ENCODE assay signal across 18 cellular contexts in the genomic region with DNA sequence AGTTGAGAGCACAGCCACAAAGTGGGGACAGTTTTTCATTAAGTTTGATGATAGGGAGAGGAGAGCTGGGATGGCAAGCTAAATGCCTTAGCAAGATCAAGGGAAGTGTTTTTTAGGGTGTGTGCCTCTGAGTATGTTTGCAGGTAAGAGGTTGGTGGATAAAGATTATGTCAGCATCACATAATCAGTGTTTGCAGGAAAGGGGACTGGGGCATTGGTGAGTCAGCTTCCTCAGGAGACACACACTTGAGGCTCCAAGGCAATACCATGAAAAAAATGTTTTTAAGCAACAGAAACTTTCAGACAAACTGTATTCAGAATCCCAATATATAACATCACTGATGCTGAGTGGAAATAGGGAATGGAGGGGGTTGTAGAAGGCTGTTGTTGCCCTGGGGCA. TPM values are rescaled to one million over a fixed set of nuclear protein-coding genes. Genes with fewer than 3 reads are reported as not detected.
DNase-seq lines count a peak whose midpoint lies in the region; ATAC-seq and TF ChIP-seq lines count a peak whose summit lies in the region.
"Had no signal": no experiment of that assay in that cellular context is flagged by ENCODE, and none has a peak within 500 bp of the region (broad histone marks: within the 10 kb centered on the region; RNA-seq: fewer than 3 reads in every experiment).

No MANE protein-coding gene starts in this region.

- no peak for TF ChIP-seq CTCF in fibroblast of the aortic adventitia (IDR thresholded peaks at IDR 0.05; ENCODE audit: insufficient read depth, low read length)

- H3K4me3 ChIP-seq in fibroblast of the aortic adventitia (ENCODE audit: low read depth, low read length) = no peak overlapping the region
- H3K4me3 ChIP-seq: heart left ventricle, tibial nerve had no signal

- DNase-seq in DMS79 (lab: John Stamatoyannopoulos, UW) (peak; percentile 27), EL (peak; percentile 25), fibroblast of the aortic adventitia (ENCODE audit: low read depth) (peak; percentile 14), T-helper 9 cell (no peak), SHP77 (lab: John Stamatoyannopoulos, UW) (no peak), pons (ENCODE audit: low spot score) (no peak)
- DNase-seq: activated gamma-delta T cell; brain microvascular endothelial cell; Calu3; heart left ventricle; kidney glomerular epithelial cell; NCI-H1105 treated with DMSO at 0.1 percent for 48 hours; NCI-H748 treated with DMSO at 0.1 percent for 48 hours; stimulated activated naive B cell treated with anti-CD40 and anti-IgM and Interleukin-4, amounts not matched to agents 10 μg/mL and 1 μg/mL and 100 μg/mL, for 72 hours; T-cell had no signal

- ATAC-seq in SK-N-SH treated with all-trans-retinoic acid at 6 μM for 48 hours = peak; percentile 20; the same call in 2 of the 3 replicates
- ATAC-seq: esophagus mucosa; heart left ventricle; stimulated activated naive B cell treated with anti-CD40 and anti-IgM and Interleukin-4, amounts not matched to agents 10 μg/mL and 1 μg/mL and 100 μg/mL, for 72 hours had no signal

TF ChIP-seq in SK-N-SH treated with all-trans-retinoic acid at 6 μM for 48 hours, 23 proteins besides CTCF, POLR2A, EP300 and RAD21:
- TF ChIP-seq ESRRG (CRISPR knock-in tag; IDR thresholded peaks at IDR 0.05) = no peak
- TF ChIP-seq GLIS3 (CRISPR knock-in tag; IDR thresholded peaks at IDR 0.05) = no peak
- TF ChIP-seq SNAI2 (CRISPR knock-in tag; IDR thresholded peaks at IDR 0.05) = no peak
- TF ChIP-seq, protein P1, sequence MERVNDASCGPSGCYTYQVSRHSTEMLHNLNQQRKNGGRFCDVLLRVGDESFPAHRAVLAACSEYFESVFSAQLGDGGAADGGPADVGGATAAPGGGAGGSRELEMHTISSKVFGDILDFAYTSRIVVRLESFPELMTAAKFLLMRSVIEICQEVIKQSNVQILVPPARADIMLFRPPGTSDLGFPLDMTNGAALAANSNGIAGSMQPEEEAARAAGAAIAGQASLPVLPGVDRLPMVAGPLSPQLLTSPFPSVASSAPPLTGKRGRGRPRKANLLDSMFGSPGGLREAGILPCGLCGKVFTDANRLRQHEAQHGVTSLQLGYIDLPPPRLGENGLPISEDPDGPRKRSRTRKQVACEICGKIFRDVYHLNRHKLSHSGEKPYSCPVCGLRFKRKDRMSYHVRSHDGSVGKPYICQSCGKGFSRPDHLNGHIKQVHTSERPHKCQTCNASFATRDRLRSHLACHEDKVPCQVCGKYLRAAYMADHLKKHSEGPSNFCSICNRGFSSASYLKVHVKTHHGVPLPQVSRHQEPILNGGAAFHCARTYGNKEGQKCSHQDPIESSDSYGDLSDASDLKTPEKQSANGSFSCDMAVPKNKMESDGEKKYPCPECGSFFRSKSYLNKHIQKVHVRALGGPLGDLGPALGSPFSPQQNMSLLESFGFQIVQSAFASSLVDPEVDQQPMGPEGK (CRISPR knock-in tag; IDR thresholded peaks at IDR 0.05; ENCODE audit: borderline replicate concordance) = no peak
- no peak for TF ChIP-seq OSR1 (CRISPR knock-in tag; IDR thresholded peaks at IDR 0.05)
- TF ChIP-seq ZNF70 (CRISPR knock-in tag; IDR thresholded peaks at IDR 0.05) = no peak
- no peak for TF ChIP-seq PPARA (CRISPR knock-in tag; IDR thresholded peaks at IDR 0.05; ENCODE audit: borderline replicate concordance)
- no peak for TF ChIP-seq TCF4 (CRISPR knock-in tag; IDR thresholded peaks at IDR 0.05; ENCODE audit: borderline replicate concordance)
- TF ChIP-seq ZNF8 (CRISPR knock-in tag; IDR thresholded peaks at IDR 0.05) = no peak
- no peak for TF ChIP-seq ISL1 (CRISPR knock-in tag; IDR thresholded peaks at IDR 0.05)
- TF ChIP-seq ZC3H10 (CRISPR knock-in tag; IDR thresholded peaks at IDR 0.05) = no peak
- TF ChIP-seq, protein P2, sequence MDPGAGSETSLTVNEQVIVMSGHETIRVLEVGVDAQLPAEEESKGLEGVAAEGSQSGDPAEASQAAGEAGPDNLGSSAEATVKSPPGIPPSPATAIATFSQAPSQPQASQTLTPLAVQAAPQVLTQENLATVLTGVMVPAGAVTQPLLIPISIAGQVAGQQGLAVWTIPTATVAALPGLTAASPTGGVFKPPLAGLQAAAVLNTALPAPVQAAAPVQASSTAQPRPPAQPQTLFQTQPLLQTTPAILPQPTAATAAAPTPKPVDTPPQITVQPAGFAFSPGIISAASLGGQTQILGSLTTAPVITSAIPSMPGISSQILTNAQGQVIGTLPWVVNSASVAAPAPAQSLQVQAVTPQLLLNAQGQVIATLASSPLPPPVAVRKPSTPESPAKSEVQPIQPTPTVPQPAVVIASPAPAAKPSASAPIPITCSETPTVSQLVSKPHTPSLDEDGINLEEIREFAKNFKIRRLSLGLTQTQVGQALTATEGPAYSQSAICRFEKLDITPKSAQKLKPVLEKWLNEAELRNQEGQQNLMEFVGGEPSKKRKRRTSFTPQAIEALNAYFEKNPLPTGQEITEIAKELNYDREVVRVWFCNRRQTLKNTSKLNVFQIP (CRISPR knock-in tag; IDR thresholded peaks at IDR 0.05; ENCODE audit: borderline replicate concordance, low read depth) = no peak
- TF ChIP-seq, protein P3, sequence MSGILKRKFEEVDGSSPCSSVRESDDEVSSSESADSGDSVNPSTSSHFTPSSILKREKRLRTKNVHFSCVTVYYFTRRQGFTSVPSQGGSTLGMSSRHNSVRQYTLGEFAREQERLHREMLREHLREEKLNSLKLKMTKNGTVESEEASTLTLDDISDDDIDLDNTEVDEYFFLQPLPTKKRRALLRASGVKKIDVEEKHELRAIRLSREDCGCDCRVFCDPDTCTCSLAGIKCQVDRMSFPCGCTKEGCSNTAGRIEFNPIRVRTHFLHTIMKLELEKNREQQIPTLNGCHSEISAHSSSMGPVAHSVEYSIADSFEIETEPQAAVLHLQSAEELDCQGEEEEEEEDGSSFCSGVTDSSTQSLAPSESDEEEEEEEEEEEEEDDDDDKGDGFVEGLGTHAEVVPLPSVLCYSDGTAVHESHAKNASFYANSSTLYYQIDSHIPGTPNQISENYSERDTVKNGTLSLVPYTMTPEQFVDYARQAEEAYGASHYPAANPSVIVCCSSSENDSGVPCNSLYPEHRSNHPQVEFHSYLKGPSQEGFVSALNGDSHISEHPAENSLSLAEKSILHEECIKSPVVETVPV (CRISPR knock-in tag; IDR thresholded peaks at IDR 0.05) = no peak
- no peak for TF ChIP-seq ARNTL (CRISPR knock-in tag; IDR thresholded peaks at IDR 0.05; ENCODE audit: borderline replicate concordance, low read depth)
- TF ChIP-seq, protein P4, sequence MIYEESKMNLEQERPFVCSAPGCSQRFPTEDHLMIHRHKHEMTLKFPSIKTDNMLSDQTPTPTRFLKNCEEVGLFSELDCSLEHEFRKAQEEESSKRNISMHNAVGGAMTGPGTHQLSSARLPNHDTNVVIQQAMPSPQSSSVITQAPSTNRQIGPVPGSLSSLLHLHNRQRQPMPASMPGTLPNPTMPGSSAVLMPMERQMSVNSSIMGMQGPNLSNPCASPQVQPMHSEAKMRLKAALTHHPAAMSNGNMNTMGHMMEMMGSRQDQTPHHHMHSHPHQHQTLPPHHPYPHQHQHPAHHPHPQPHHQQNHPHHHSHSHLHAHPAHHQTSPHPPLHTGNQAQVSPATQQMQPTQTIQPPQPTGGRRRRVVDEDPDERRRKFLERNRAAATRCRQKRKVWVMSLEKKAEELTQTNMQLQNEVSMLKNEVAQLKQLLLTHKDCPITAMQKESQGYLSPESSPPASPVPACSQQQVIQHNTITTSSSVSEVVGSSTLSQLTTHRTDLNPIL (CRISPR knock-in tag; IDR thresholded peaks at IDR 0.05; ENCODE audit: low read depth) = no peak

RNA-seq across cellular contexts. Expression of a gene that starts 25.4 kb away (rescaled TPM):
- 4.1 and 11.7 TPM in 2 replicates for total RNA-seq in fibroblast of the aortic adventitia (ENCODE audit: low replicate concordance)

Comparison
In these comparisons a context has a peak if more than half of its experiments do, and no peak if none do; other contexts are left out.
1. DNase-seq: peak in DMS79 (single experiment), EL (single experiment) and fibroblast of the aortic adventitia (single experiment); none in T-helper 9 cell (single experiment), SHP77 (0 of 2) and pons (single experiment).